ENCODE assay signal across 22 cellular contexts in genomic region chr20:19924255-19924654, GRCh38.
A peak's percentile ranks its signal among the peaks of the same experiment; 100 is the strongest.
DNase-seq lines count a peak whose midpoint lies in the region; ATAC-seq and TF ChIP-seq lines count a peak whose summit lies in the region.
"Had no signal": no experiment of that assay in that cellular context is flagged by ENCODE, and none has a peak within 500 bp of the region (broad histone marks: within the 10 kb centered on the region; RNA-seq: fewer than 3 reads in every experiment).

No MANE protein-coding gene starts in this region.

- no peak for ATAC-seq in GM21786 (IDR thresholded peaks at IDR 0.05; ENCODE audit: unreplicated experiment)
- ATAC-seq: A549, GM23338 had no signal

- H3K4me3 ChIP-seq in coronary artery: no peak overlapping the region
- H3K4me3 ChIP-seq: A549; BLaER1 treated with 17β-estradiol and CSF1 and Interleukin-3, amounts not matched to agents 10 nM and 100 nM; GM23338; HAP-1 had no signal

- no peak overlapping the region for H3K27ac ChIP-seq in coronary artery
- H3K27ac ChIP-seq: A549; BLaER1 treated with 17β-estradiol and CSF1 and Interleukin-3, amounts not matched to agents 10 nM and 100 nM had no signal

- peak; percentile 8 for DNase-seq in EL
- peak; percentile 16 for DNase-seq in H4 (ENCODE audit: low spot score)
- peak; percentile 14 to 24 for DNase-seq in erythroblast (lab: John Stamatoyannopoulos, UW)
- peak; percentile 8 for DNase-seq in posterior vena cava (ENCODE audit: low spot score)
- DNase-seq in coronary artery (ENCODE audit: low spot score): no peak
- no peak for DNase-seq in NCI-H524 treated with DMSO at 0.1 percent for 48 hours (lab: John Stamatoyannopoulos, UW)
- no peak for DNase-seq in NCI-H774 (lab: John Stamatoyannopoulos, UW)
- DNase-seq: 8988T; ACHN; AML-193; BE2C; CD4-positive, alpha-beta T cell; CD8-positive, alpha-beta memory T cell; DMS 273 treated with DMSO at 0.1 percent for 48 hours; DMS79; GF-D8; HFFc6 had no signal

- TF ChIP-seq POLR2A in erythroblast (IDR thresholded peaks at IDR 0.05; ENCODE audit: low read length): no peak

- intact Hi-C loops in posterior vena cava (cut with DNase I): no loop called here

- no peak for TF ChIP-seq CTCF in coronary artery (IDR thresholded peaks at IDR 0.05)

Comparison
In these comparisons a context has a peak if more than half of its experiments do, and no peak if none do; other contexts are left out.
1. DNase-seq: peak in EL (single experiment), H4 (single experiment), erythroblast (2 of 2) and posterior vena cava (single experiment); none in coronary artery (single experiment), NCI-H524 treated with DMSO at 0.1 percent for 48 hours (single experiment) and NCI-H774 (single experiment).